ENCODE assay signal across 23 cellular contexts in genomic region chr15:65059369-65059750, GRCh38. TPM values are rescaled to one million over a fixed set of nuclear protein-coding genes. Genes with fewer than 3 reads are reported as not detected.
"Had no signal": no experiment of that assay in that cellular context is flagged by ENCODE, and none has a peak within 500 bp of the region (broad histone marks: within the 10 kb centered on the region; RNA-seq: fewer than 3 reads in every experiment).

No MANE protein-coding gene starts in this region.

- H3K36me3 ChIP-seq: gastrocnemius medialis had no signal

- H3K4me1 ChIP-seq: psoas muscle had no signal

- H3K27me3 ChIP-seq: gastrocnemius medialis, hepatocyte, stomach had no signal

- H3K27ac ChIP-seq: hepatocyte, psoas muscle, SK-N-MC had no signal

- H3K4me3 ChIP-seq: gastrocnemius medialis, hepatocyte, psoas muscle, SK-N-MC, stomach had no signal

- ATAC-seq: effector memory CD8-positive, alpha-beta T cell; gastrocnemius medialis; psoas muscle; sciatic nerve had no signal

- DNase-seq: activated CD4-positive, alpha-beta T cell treated with anti-CD3 and anti-CD28 coated beads, Interleukin-2, amount 50 U/mL, for 4 hours; activated CD4-positive, CD25-positive, alpha-beta regulatory T cell treated with anti-CD3 and anti-CD28 coated beads, Interleukin-2, amount 50 U/mL, for 72 hours; activated naive CD4-positive, alpha-beta T cell; activated naive CD8-positive, alpha-beta T cell treated with anti-CD3 and anti-CD28 coated beads, Interleukin-2, amount 10 ng/mL, durations not matched to agents 7 days and 5 days; activated T-cell treated with anti-CD3 and anti-CD28 coated beads for 4 hours; cerebellar nuclear complex; dermis blood vessel endothelial cell; effector memory CD8-positive, alpha-beta T cell; gastrocnemius medialis; psoas muscle; stimulated activated CD4-positive, alpha-beta T cell treated with anti-CD3 and anti-CD28 coated beads, Interleukin-1b, Interleukin-23, amount 100 ng/mL, for 48 hours; stomach; T-helper 1 cell; T1000; trophoblast cell had no signal

- H3K9me3 ChIP-seq: gastrocnemius medialis, psoas muscle, stomach had no signal

RNA-seq across cellular contexts. Expression of gene RASL12, which starts 8.4 kb away (rescaled TPM):
- total RNA-seq: activated naive CD8-positive, alpha-beta T cell treated with anti-CD3 and anti-CD28 coated beads, Interleukin-2, amount 10 ng/mL, durations not matched to agents 7 days and 5 days; dermis blood vessel endothelial cell had no signal
- polyA plus RNA-seq: keratinocyte, neural cell had no signal

RNA-seq across cellular contexts. Expression of gene SLC51B, which starts 14.2 kb away (rescaled TPM):
- total RNA-seq: activated naive CD8-positive, alpha-beta T cell treated with anti-CD3 and anti-CD28 coated beads, Interleukin-2, amount 10 ng/mL, durations not matched to agents 7 days and 5 days; dermis blood vessel endothelial cell; gastrocnemius medialis; myocyte; omental fat pad; psoas muscle had no signal
- polyA plus RNA-seq: keratinocyte, neural cell had no signal

RNA-seq across cellular contexts. Expression of gene KBTBD13, which starts 17.2 kb away (rescaled TPM):
- total RNA-seq: activated naive CD8-positive, alpha-beta T cell treated with anti-CD3 and anti-CD28 coated beads, Interleukin-2, amount 10 ng/mL, durations not matched to agents 7 days and 5 days; dermis blood vessel endothelial cell; hepatocyte; liver; omental fat pad had no signal
- polyA plus RNA-seq: keratinocyte, liver, neural cell, stomach had no signal
